In the genomic region with DNA sequence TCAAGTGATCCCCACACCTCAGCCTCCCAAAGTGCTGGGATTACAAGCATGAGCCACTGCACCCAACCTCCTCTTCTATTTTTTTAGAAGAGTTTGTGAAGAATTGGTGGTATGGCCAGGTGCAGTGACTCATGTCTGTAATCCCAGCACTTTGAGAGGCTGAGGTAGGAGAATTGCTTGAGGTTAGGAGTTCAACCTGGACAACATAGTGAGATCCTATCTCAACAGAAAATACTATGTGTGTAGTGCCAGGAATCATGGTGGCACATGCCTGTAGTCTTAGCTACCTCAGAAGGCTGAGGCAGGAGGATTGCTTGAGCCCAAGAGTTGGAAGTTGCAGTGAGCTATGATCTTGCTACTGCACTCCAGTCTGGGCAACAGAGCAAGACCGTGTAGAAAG, we compare ENCODE assay signal across 28 cellular contexts.
"Had no signal": no experiment of that assay in that cellular context is flagged by ENCODE, and none has a peak within 500 bp of the region (broad histone marks: within the 10 kb centered on the region; RNA-seq: fewer than 3 reads in every experiment).

No MANE protein-coding gene starts in this region.

- H3K36me3 ChIP-seq: left lung, lower lobe of right lung, pancreas, prostate gland, tibial nerve, upper lobe of left lung, vagina had no signal

- H3K27me3 ChIP-seq: left lung, pancreas, tibial nerve, upper lobe of left lung, vagina had no signal

- H3K4me2 ChIP-seq: smooth muscle cell had no signal

- H3K4me3 ChIP-seq: left lung, lower lobe of right lung, pancreas, prostate gland, smooth muscle cell, tibial nerve, upper lobe of left lung, vagina had no signal

- H3K9me3 ChIP-seq: left lung, lower lobe of right lung, pancreas, prostate gland, tibial nerve, upper lobe of left lung, vagina had no signal

- H3K27ac ChIP-seq: left lung, lower lobe of right lung, pancreas, prostate gland, tibial nerve, upper lobe of left lung, vagina had no signal

- ATAC-seq: left colon; left lung; lower lobe of right lung; naive thymus-derived CD8-positive, alpha-beta T cell; pancreas; right cardiac atrium; stimulated activated memory B cell treated with anti-CD40 and anti-IgM and Interleukin-4, amounts not matched to agents 10 μg/mL and 1 μg/mL and 100 μg/mL, for 72 hours; stimulated activated naive CD8-positive, alpha-beta T cell treated with anti-CD3 and anti-CD28 coated beads, Interleukin-15, amount 100 ng/mL, for 72 hours had no signal

- DNase-seq: hypothalamus; immature natural killer cell; kidney; left colon; left lung; lower lobe of right lung; mammary epithelial cell; mesenchymal stem cell; naive thymus-derived CD8-positive, alpha-beta T cell; nucleus accumbens; pancreas; posterior cingulate gyrus; retina; right cardiac atrium; stimulated activated CD4-positive, alpha-beta T cell treated with anti-CD3 and anti-CD28 coated beads, Interleukin-1b, Interleukin-23, amount 100 ng/mL, for 48 hours; stimulated activated CD4-positive, alpha-beta T cell treated with anti-CD3 and anti-CD28 coated beads, Interleukin-2, amount 100 ng/mL, for 48 hours; stimulated activated CD4-positive, alpha-beta T cell treated with anti-CD3 and anti-CD28 coated beads, Interleukin-4, amount 100 ng/mL, for 4 hours; stimulated activated CD8-positive, alpha-beta memory T cell treated with anti-CD3 and anti-CD28 coated beads, Interleukin-4, amount 100 ng/mL, for 48 hours; stimulated activated naive CD4-positive, alpha-beta T cell treated with Interleukin-2 at 50 U/mL for 16 hours; stimulated activated naive CD8-positive, alpha-beta T cell treated with anti-CD3 and anti-CD28 coated beads, Interleukin-15, amount 100 ng/mL, for 72 hours; substantia nigra; upper lobe of left lung had no signal

- H3K4me1 ChIP-seq: prostate gland had no signal

- FAIRE-seq: islet of Langerhans, kidney, pancreas had no signal
